Comparison of ENCODE assay signal across 25 cellular contexts in genomic region chr4:105641876-105642275, GRCh38.
"Had no signal": no experiment of that assay in that cellular context is flagged by ENCODE, and none has a peak within 500 bp of the region (broad histone marks: within the 10 kb centered on the region; RNA-seq: fewer than 3 reads in every experiment).

No MANE protein-coding gene starts in this region.

- H3K9me3 ChIP-seq: gastrocnemius medialis, lower lobe of right lung, prostate gland, right atrium auricular region, suprapubic skin, transverse colon, upper lobe of right lung, uterus had no signal

- ATAC-seq: esophagus mucosa; gastrocnemius medialis; left ventricle myocardium superior; lower lobe of right lung; natural killer cell; sciatic nerve; stimulated activated naive CD8-positive, alpha-beta T cell treated with anti-CD3 and anti-CD28 coated beads, Interleukin-15, amount 100 ng/mL, for 72 hours; upper lobe of right lung had no signal

- H3K4me1 ChIP-seq: prostate gland, uterus had no signal

- H3K4me1 Mint-ChIP-seq: natural killer cell had no signal

- H3K27me3 ChIP-seq: dorsolateral prefrontal cortex, gastrocnemius medialis, right atrium auricular region, suprapubic skin, transverse colon, upper lobe of right lung, uterus had no signal

- H3K27ac ChIP-seq: dorsolateral prefrontal cortex, epithelial cell of prostate, gastrocnemius medialis, lower lobe of right lung, neural progenitor cell, prostate gland, right atrium auricular region, suprapubic skin, transverse colon, upper lobe of right lung, uterus had no signal

- H3K4me3 Mint-ChIP-seq: natural killer cell; neural progenitor cell; stimulated activated naive CD8-positive, alpha-beta T cell treated with anti-CD3 and anti-CD28 coated beads, Interleukin-15, amount 100 ng/mL, for 72 hours had no signal

- H3K4me3 ChIP-seq: dorsolateral prefrontal cortex, gastrocnemius medialis, lower lobe of right lung, neural progenitor cell, prostate gland, right atrium auricular region, smooth muscle cell, suprapubic skin, transverse colon, upper lobe of right lung, uterus had no signal

- H3K36me3 ChIP-seq: gastrocnemius medialis, lower lobe of right lung, neural progenitor cell, prostate gland, right atrium auricular region, suprapubic skin, transverse colon, upper lobe of right lung, uterus had no signal

- H3K36me3 Mint-ChIP-seq: natural killer cell, neural progenitor cell had no signal

- H3K27ac Mint-ChIP-seq: natural killer cell; neural progenitor cell; stimulated activated naive CD8-positive, alpha-beta T cell treated with anti-CD3 and anti-CD28 coated beads, Interleukin-15, amount 100 ng/mL, for 72 hours had no signal

- DNase-seq: dorsolateral prefrontal cortex; effector CD4-positive, alpha-beta T cell; foreskin fibroblast; gastrocnemius medialis; head of caudate nucleus; left ventricle myocardium superior; lower lobe of right lung; natural killer cell; stimulated activated CD4-positive, alpha-beta T cell treated with anti-CD3 and anti-CD28 coated beads, Interleukin-12 subunit alpha, Interleukin-12 subunit beta, amount 100 ng/mL, for 4 hours; stimulated activated CD4-positive, alpha-beta T cell treated with anti-CD3 and anti-CD28 coated beads, Interleukin-1b, Interleukin-23, amount 100 ng/mL, for 48 hours; stimulated activated CD4-positive, alpha-beta T cell treated with anti-CD3 and anti-CD28 coated beads, Interleukin-4, amount 100 ng/mL, for 1 hour; stimulated activated CD8-positive, alpha-beta memory T cell treated with anti-CD3 and anti-CD28 coated beads, Interleukin-4, amount 100 ng/mL, for 48 hours; stimulated activated naive CD4-positive, alpha-beta T cell; stimulated activated naive CD8-positive, alpha-beta T cell treated with anti-CD3 and anti-CD28 coated beads, Interleukin-15, amount 100 ng/mL, for 72 hours; transverse colon; upper lobe of right lung; uterus had no signal

- H3K9me3 Mint-ChIP-seq: natural killer cell; stimulated activated naive CD8-positive, alpha-beta T cell treated with anti-CD3 and anti-CD28 coated beads, Interleukin-15, amount 100 ng/mL, for 72 hours had no signal
